In genomic region chr1:31814041-31814511, GRCh38 we compare ENCODE assay signal across 33 cellular contexts. TPM values are rescaled to one million over a fixed set of nuclear protein-coding genes. Genes with fewer than 3 reads are reported as not detected.
DNase-seq lines count a peak whose midpoint lies in the region; ATAC-seq and TF ChIP-seq lines count a peak whose summit lies in the region.
"Had no signal": no experiment of that assay in that cellular context is flagged by ENCODE, and none has a peak within 500 bp of the region (broad histone marks: within the 10 kb centered on the region; RNA-seq: fewer than 3 reads in every experiment).

No MANE protein-coding gene starts in this region.

- TF ChIP-seq CTCF in DND-41 (IDR thresholded peaks at IDR 0.05; ENCODE audit: borderline replicate concordance, extremely low read depth, low read length, poor library complexity, severe bottlenecking) = no peak
- TF ChIP-seq CTCF in Panc1 (IDR thresholded peaks at IDR 0.05) = no peak
- no peak for TF ChIP-seq CTCF in dorsolateral prefrontal cortex (IDR thresholded peaks at IDR 0.05 in 54 of 56, conservative IDR thresholded peaks at IDR 0.05 in 2 of 56; ENCODE audit: low read depth in 1 of 56, partially characterized antibody in 56 of 56)
- TF ChIP-seq CTCF in spleen (IDR thresholded peaks at IDR 0.05 in 8 of 11, conservative IDR thresholded peaks at IDR 0.05 in 3 of 11) = no peak

- no peaks in the 10 kb centered on the region for H3K4me1 ChIP-seq in DND-41 (ENCODE audit: insufficient read depth, low read length)
- no peaks in the 10 kb centered on the region for H3K4me1 ChIP-seq in Panc1 (ENCODE audit: control insufficient read depth, insufficient read depth, low read length)
- H3K4me1 ChIP-seq in spleen = peaks cover 0 to 58% (median 26%) of the 10 kb centered on the region in 6 donors
- H3K4me1 ChIP-seq: colonic mucosa, pancreas had no signal

- no TSS peak for BruUV-seq in Panc1 (replicated peaks; lab: Mats Ljungman, UMichigan)

- H3K36me3 ChIP-seq in DND-41 (ENCODE audit: insufficient read depth, low read length) (no peaks in the 10 kb centered on the region), Panc1 (ENCODE audit: control insufficient read depth, insufficient read depth, low read length) (no peaks in the 10 kb centered on the region), spleen (no peaks in the 10 kb centered on the region)
- H3K36me3 ChIP-seq: colonic mucosa, esophagus muscularis mucosa, pancreas, tibial nerve had no signal

- no peak for TF ChIP-seq POLR2A in spleen (IDR thresholded peaks at IDR 0.05)

- H3K27ac ChIP-seq in DND-41 (ENCODE audit: low read length) (peak overlapping the region; percentile 1; the same call in 1 of the 2 replicates), Panc1 (ENCODE audit: low read length) (no peak overlapping the region), dorsolateral prefrontal cortex (peak overlapping the region in 58 of 59 donors; percentile 14 to 99 (median 81)), spleen (peak overlapping the region; percentile 32 to 71 (median 42))
- H3K27ac ChIP-seq: colonic mucosa, esophagus muscularis mucosa, pancreas, tibial nerve had no signal

- H4K20me1 ChIP-seq in DND-41 (ENCODE audit: insufficient read depth, low read length) = no peaks in the 10 kb centered on the region

- H3K9me3 ChIP-seq in DND-41 (ENCODE audit: insufficient read depth, low read length, severe bottlenecking) (no peaks in the 10 kb centered on the region), Panc1 (ENCODE audit: control insufficient read depth, insufficient read depth, low read depth, low read length) (no peaks in the 10 kb centered on the region), spleen (peaks cover 0 to 5% (median 0%) of the 10 kb centered on the region in 8 donors)
- H3K9me3 ChIP-seq: colonic mucosa, esophagus muscularis mucosa, pancreas, tibial nerve had no signal

- intact Hi-C loops in Panc1 (cut with micrococcal nuclease; ENCODE audit: unreplicated experiment) (no loop called here), dorsolateral prefrontal cortex (cut with DNase I) (no loop called here), spleen (cut with DNase I; ENCODE audit: low total_unique reads) (no loop called here)

- WGBS in spleen, 5 donors = 64 to 78% (median 67%) methylated on average over 10 to 11 of the region's 11 CpGs

- no peak overlapping the region for H3K4me2 ChIP-seq in DND-41 (ENCODE audit: insufficient read depth, low read length)

- DNase-seq in DND-41 (no peak), Panc1 (ENCODE audit: low read depth, low spot score) (no peak), dorsolateral prefrontal cortex (peak in 2 of 10 donors; percentile 22 to 46), spleen (peak; percentile 79), H4 (ENCODE audit: low spot score) (no peak), NCI-H128 (lab: John Stamatoyannopoulos, UW; ENCODE audit: unreplicated experiment) (no peak)
- DNase-seq: activated B cell treated with CpG ODN at 0.5 μM for 24 hours; activated CD4-positive, alpha-beta T cell treated with anti-CD3 and anti-CD28 coated beads, Interleukin-2, amount 50 U/mL, for 48 hours; activated effector memory CD4-positive, alpha-beta T cell treated with Interleukin-2 at 50 U/mL for 16 hours; activated naive CD8-positive, alpha-beta T cell treated with anti-CD3 and anti-CD28 coated beads, Interleukin-2, amount 10 ng/mL, durations not matched to agents 7 days and 5 days; activated T-cell treated with anti-CD3 and anti-CD28 coated beads for 4 hours; CD4-positive, alpha-beta memory T cell; colonic mucosa; foreskin melanocyte; GOT3; KBM-7; left ventricle myocardium superior; midbrain; naive thymus-derived CD8-positive, alpha-beta T cell; NCI-H1694; NCI-H2171 treated with DMSO at 0.1 percent for 48 hours; NCI-H524 treated with DMSO at 0.1 percent for 48 hours; NK-92 treated with Interleukin-12 subunit alpha and Interleukin-12 subunit beta, amount 100 ng/mL, for 24 hours; pancreas; right cardiac atrium; RPMI8226; stimulated activated CD4-positive, alpha-beta T cell treated with anti-CD3 and anti-CD28 coated beads, Interleukin-12 subunit alpha, Interleukin-12 subunit beta, amount 100 ng/mL, for 4 hours; stimulated activated CD4-positive, alpha-beta T cell treated with anti-CD3 and anti-CD28 coated beads, Interleukin-4, amount 100 ng/mL, for 24 hours; stimulated activated naive CD4-positive, alpha-beta T cell treated with Interleukin-2 at 50 U/mL for 16 hours; T1000 had no signal

- CTCF ChIA-PET in Panc1 (lab: Charles Lee) = interaction anchor here (0.6 to 0.9 kb wide), 2 partner anchors 12 to 236 kb away, joined by 3 to 6 read pairs; no protein-coding TSS in a partner anchor

- no peak overlapping the region for H3K9ac ChIP-seq in DND-41 (ENCODE audit: low read depth, low read length)

- no peak overlapping the region for H2AFZ ChIP-seq in DND-41 (ENCODE audit: low read depth, low read length)

- POLR2A ChIA-PET in Panc1 (lab: Charles Lee) = no interaction called here

- in situ Hi-C loops in Panc1 (cut with HindIII; ENCODE audit: low pct_unique_long_range_greater_than_20kb, low sequenced_read_pairs) = no loop called here

- H3K27me3 ChIP-seq in DND-41 (ENCODE audit: insufficient read depth, low read length, poor library complexity) (no peaks in the 10 kb centered on the region), Panc1 (ENCODE audit: control insufficient read depth, insufficient read depth, low read length) (no peaks in the 10 kb centered on the region), dorsolateral prefrontal cortex (no peaks in the 10 kb centered on the region), spleen (replicated peaks in 1 of 7) (no peaks in the 10 kb centered on the region)
- H3K27me3 ChIP-seq: colonic mucosa, esophagus muscularis mucosa, pancreas, tibial nerve had no signal

- ATAC-seq in DND-41 (ENCODE audit: insufficient read depth, low read depth) = peak; percentile 25; the same call in 1 of the 3 replicates
- ATAC-seq in Panc1 = peak; percentile 46
- ATAC-seq in HG03520 (IDR thresholded peaks at IDR 0.05; ENCODE audit: unreplicated experiment) = no peak
- ATAC-seq: left ventricle myocardium superior; naive thymus-derived CD8-positive, alpha-beta T cell; pancreas had no signal

- no peak overlapping the region for H3K4me3 ChIP-seq in DND-41 (ENCODE audit: low read depth in 1 of 2, low read length in 2 of 2)
- H3K4me3 ChIP-seq in Panc1 (ENCODE audit: low read depth in 2 of 2, low read length in 2 of 2) = no peak overlapping the region
- no peak overlapping the region for H3K4me3 ChIP-seq in dorsolateral prefrontal cortex
- H3K4me3 ChIP-seq in spleen = no peak overlapping the region
- H3K4me3 ChIP-seq: colonic mucosa, esophagus muscularis mucosa, pancreas, tibial nerve had no signal

- H3K79me2 ChIP-seq in DND-41 (ENCODE audit: insufficient read depth, low read length) = no peaks in the 10 kb centered on the region

RNA-seq across cellular contexts. Expression of gene SPOCD1, which starts 1.7 kb away (rescaled TPM):
- total RNA-seq in Panc1 (2021; ENCODE audit: unreplicated experiment) (0.54 TPM), dorsolateral prefrontal cortex (1 to 10 TPM in 68 of 120 experiments, under 1 TPM in 48, not detected in 4; 0.14 to 9.4 (median 1.1) TPM), spleen (1 to 10 TPM; 1.2 to 5.0 (median 4.1) TPM)
- polyA plus RNA-seq in Panc1 (2012; ENCODE audit: insufficient read length) = 0.22 TPM
- 1 to 10 TPM in 2 of 3 donors, under 1 TPM in 1; 0.74 to 2.0 (median 1.4) TPM for polyA plus RNA-seq in spleen
- 3.6 and 9.9 TPM in 2 replicates for total RNA-seq in H4 (2014; rRNA removed; shearing (Covaris generic))
- total RNA-seq: activated B cell treated with CpG ODN at 0.5 μM for 24 hours, left ventricle myocardium superior had no signal
- polyA plus RNA-seq: CD4-positive, alpha-beta memory T cell; naive thymus-derived CD8-positive, alpha-beta T cell had no signal

RNA-seq across cellular contexts. Expression of gene ADGRB2, which starts 49.9 kb away (rescaled TPM):
- total RNA-seq in Panc1 (2021; ENCODE audit: unreplicated experiment) (34.8 TPM), dorsolateral prefrontal cortex (100 to 1,000 TPM; 101 to 272 (median 186) TPM), spleen (1 to 10 TPM in 5 of 7 donors, under 1 TPM in 2; 0.82 to 5.1 (median 2.7) TPM)
- polyA plus RNA-seq in Panc1 (2012; ENCODE audit: insufficient read length) = 31.5 TPM
- polyA plus RNA-seq in spleen = 1 to 10 TPM in 1 of 3 donors, under 1 TPM in 2; 0.52 to 1.4 (median 0.57) TPM
- total RNA-seq in H4 (2014; rRNA removed; shearing (Covaris generic)) = 2.4 and 3.5 TPM in 2 replicates
